In the genomic region with DNA sequence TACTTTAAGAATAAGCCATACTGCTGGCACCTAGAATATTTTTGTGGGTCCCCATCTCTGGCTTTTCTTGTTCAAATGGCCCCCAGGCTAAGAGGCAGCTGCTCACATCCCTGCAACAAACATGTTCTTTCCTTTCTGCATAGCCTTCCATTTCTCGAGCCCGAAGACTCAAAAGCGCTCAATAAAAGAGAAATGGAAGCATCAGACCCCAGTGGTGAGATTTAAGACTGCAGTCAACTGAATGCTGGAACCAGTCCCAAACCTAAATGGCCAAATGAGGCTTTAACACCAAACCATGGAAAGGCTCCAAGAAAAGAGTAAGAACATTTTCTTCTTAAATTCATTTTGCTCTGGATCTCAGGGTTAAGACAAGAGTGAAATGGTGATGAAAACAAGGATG, we compare ENCODE assay signal across 1 cellular context.
TF ChIP-seq lines count a peak whose summit lies in the region.

No MANE protein-coding gene starts in this region.

TF ChIP-seq in GM23338, 12 proteins besides CTCF, POLR2A, EP300 and RAD21 (continued from another document):
- TF ChIP-seq, protein P1, sequence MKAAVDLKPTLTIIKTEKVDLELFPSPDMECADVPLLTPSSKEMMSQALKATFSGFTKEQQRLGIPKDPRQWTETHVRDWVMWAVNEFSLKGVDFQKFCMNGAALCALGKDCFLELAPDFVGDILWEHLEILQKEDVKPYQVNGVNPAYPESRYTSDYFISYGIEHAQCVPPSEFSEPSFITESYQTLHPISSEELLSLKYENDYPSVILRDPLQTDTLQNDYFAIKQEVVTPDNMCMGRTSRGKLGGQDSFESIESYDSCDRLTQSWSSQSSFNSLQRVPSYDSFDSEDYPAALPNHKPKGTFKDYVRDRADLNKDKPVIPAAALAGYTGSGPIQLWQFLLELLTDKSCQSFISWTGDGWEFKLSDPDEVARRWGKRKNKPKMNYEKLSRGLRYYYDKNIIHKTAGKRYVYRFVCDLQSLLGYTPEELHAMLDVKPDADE (IDR thresholded peaks at IDR 0.05): no peak
- TF ChIP-seq, protein P2, sequence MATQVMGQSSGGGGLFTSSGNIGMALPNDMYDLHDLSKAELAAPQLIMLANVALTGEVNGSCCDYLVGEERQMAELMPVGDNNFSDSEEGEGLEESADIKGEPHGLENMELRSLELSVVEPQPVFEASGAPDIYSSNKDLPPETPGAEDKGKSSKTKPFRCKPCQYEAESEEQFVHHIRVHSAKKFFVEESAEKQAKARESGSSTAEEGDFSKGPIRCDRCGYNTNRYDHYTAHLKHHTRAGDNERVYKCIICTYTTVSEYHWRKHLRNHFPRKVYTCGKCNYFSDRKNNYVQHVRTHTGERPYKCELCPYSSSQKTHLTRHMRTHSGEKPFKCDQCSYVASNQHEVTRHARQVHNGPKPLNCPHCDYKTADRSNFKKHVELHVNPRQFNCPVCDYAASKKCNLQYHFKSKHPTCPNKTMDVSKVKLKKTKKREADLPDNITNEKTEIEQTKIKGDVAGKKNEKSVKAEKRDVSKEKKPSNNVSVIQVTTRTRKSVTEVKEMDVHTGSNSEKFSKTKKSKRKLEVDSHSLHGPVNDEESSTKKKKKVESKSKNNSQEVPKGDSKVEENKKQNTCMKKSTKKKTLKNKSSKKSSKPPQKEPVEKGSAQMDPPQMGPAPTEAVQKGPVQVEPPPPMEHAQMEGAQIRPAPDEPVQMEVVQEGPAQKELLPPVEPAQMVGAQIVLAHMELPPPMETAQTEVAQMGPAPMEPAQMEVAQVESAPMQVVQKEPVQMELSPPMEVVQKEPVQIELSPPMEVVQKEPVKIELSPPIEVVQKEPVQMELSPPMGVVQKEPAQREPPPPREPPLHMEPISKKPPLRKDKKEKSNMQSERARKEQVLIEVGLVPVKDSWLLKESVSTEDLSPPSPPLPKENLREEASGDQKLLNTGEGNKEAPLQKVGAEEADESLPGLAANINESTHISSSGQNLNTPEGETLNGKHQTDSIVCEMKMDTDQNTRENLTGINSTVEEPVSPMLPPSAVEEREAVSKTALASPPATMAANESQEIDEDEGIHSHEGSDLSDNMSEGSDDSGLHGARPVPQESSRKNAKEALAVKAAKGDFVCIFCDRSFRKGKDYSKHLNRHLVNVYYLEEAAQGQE (IDR thresholded peaks at IDR 0.05; ENCODE audit: unreplicated experiment): no peak
- TF ChIP-seq ZNF331 (CRISPR knock-in tag; IDR thresholded peaks at IDR 0.05; ENCODE audit: low read depth): no peak
- TF ChIP-seq ZNF114 (CRISPR knock-in tag; IDR thresholded peaks at IDR 0.05): no peak
- no peak for TF ChIP-seq EZH2phosphoT487 (IDR thresholded peaks at IDR 0.05; ENCODE audit: unreplicated experiment)
- TF ChIP-seq NANOG (IDR thresholded peaks at IDR 0.05; ENCODE audit: borderline replicate concordance): no peak
- TF ChIP-seq EZH2 (IDR thresholded peaks at IDR 0.05; ENCODE audit: low read depth, unreplicated experiment): no peak
- no peak for TF ChIP-seq CREB1 (CRISPR knock-in tag; IDR thresholded peaks at IDR 0.05; ENCODE audit: low read depth)
- TF ChIP-seq, protein P3, sequence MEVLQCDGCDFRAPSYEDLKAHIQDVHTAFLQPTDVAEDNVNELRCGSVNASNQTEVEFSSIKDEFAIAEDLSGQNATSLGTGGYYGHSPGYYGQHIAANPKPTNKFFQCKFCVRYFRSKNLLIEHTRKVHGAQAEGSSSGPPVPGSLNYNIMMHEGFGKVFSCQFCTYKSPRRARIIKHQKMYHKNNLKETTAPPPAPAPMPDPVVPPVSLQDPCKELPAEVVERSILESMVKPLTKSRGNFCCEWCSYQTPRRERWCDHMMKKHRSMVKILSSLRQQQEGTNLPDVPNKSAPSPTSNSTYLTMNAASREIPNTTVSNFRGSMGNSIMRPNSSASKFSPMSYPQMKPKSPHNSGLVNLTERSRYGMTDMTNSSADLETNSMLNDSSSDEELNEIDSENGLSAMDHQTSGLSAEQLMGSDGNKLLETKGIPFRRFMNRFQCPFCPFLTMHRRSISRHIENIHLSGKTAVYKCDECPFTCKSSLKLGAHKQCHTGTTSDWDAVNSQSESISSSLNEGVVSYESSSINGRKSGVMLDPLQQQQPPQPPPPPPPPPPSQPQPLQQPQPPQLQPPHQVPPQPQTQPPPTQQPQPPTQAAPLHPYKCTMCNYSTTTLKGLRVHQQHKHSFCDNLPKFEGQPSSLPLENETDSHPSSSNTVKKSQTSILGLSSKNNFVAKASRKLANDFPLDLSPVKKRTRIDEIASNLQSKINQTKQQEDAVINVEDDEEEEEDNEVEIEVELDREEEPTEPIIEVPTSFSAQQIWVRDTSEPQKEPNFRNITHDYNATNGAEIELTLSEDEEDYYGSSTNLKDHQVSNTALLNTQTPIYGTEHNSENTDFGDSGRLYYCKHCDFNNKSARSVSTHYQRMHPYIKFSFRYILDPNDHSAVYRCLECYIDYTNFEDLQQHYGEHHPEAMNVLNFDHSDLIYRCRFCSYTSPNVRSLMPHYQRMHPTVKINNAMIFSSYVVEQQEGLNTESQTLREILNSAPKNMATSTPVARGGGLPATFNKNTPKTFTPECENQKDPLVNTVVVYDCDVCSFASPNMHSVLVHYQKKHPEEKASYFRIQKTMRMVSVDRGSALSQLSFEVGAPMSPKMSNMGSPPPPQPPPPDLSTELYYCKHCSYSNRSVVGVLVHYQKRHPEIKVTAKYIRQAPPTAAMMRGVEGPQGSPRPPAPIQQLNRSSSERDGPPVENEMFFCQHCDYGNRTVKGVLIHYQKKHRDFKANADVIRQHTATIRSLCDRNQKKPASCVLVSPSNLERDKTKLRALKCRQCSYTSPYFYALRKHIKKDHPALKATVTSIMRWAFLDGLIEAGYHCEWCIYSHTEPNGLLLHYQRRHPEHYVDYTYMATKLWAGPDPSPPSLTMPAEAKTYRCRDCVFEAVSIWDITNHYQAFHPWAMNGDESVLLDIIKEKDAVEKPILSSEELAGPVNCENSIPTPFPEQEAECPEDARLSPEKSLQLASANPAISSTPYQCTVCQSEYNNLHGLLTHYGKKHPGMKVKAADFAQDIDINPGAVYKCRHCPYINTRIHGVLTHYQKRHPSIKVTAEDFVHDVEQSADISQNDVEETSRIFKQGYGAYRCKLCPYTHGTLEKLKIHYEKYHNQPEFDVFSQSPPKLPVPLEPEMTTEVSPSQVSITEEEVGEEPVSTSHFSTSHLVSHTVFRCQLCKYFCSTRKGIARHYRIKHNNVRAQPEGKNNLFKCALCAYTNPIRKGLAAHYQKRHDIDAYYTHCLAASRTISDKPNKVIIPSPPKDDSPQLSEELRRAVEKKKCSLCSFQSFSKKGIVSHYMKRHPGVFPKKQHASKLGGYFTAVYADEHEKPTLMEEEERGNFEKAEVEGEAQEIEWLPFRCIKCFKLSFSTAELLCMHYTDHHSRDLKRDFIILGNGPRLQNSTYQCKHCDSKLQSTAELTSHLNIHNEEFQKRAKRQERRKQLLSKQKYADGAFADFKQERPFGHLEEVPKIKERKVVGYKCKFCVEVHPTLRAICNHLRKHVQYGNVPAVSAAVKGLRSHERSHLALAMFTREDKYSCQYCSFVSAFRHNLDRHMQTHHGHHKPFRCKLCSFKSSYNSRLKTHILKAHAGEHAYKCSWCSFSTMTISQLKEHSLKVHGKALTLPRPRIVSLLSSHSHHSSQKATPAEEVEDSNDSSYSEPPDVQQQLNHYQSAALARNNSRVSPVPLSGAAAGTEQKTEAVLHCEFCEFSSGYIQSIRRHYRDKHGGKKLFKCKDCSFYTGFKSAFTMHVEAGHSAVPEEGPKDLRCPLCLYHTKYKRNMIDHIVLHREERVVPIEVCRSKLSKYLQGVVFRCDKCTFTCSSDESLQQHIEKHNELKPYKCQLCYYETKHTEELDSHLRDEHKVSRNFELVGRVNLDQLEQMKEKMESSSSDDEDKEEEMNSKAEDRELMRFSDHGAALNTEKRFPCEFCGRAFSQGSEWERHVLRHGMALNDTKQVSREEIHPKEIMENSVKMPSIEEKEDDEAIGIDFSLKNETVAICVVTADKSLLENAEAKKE (CRISPR knock-in tag; IDR thresholded peaks at IDR 0.05): no peak
- TF ChIP-seq POLR2AphosphoS5 (IDR thresholded peaks at IDR 0.05; ENCODE audit: low read depth): no peak
